In the genomic region with DNA sequence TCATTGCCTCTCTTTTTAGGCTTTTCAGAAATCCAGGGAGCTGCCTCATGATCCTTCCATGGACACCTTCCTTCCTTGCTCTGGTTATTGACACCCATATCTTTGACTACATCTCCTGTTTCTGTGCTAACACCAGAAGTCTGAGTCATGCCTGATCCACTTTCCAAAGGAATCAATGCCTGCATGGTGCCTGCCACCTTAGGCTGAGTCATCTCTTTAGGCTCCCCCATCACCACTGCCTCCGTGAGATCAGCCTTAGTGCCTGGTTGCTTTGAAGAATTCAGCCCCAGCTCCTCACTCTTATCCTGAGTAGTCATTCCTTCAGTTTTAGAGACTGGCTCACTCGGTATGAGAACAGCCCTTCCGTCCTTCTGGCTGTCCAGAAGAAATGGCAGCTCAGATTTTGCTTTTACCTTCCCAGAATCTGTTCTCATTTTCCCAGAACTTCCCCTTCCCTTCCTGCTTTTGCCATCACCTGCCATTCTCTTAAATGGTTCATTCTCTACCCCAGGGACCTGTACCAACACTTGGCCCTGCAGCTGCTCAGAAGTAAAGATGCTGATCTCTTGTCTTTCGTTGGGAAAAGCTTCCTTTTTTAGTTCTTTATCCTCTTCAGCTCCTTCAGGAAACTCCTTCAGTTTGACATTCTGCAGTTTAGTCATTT, we compare ENCODE assay signal across 10 cellular contexts.
A peak's percentile ranks its signal among the peaks of the same experiment; 100 is the strongest.
DNase-seq lines count a peak whose midpoint lies in the region; ATAC-seq and TF ChIP-seq lines count a peak whose summit lies in the region.
"Had no signal": no experiment of that assay in that cellular context is flagged by ENCODE, and none has a peak within 500 bp of the region (broad histone marks: within the 10 kb centered on the region; RNA-seq: fewer than 3 reads in every experiment).

No MANE protein-coding gene starts in this region.

- peaks cover 14 to 31% of the 10 kb centered on the region in 2 donors for H3K4me1 ChIP-seq in gastrocnemius medialis

- ATAC-seq in gastrocnemius medialis = peak; percentile 83 to 90
- no peak for ATAC-seq in GM18502 (IDR thresholded peaks at IDR 0.05; ENCODE audit: poor library complexity, unreplicated experiment)

- H3K36me3 ChIP-seq in gastrocnemius medialis = peaks cover 0 to 74% of the 10 kb centered on the region in 2 donors

- no peak for TF ChIP-seq POLR2A in gastrocnemius medialis (IDR thresholded peaks at IDR 0.05)

- CTCF ChIA-PET in RWPE1 (lab: Yijun Ruan, JAX) = interaction anchor here (0.6 kb wide), 1 partner anchor 34 kb away, joined by 5 read pairs; no protein-coding TSS in a partner anchor

- in situ Hi-C loops in gastrocnemius medialis (cut with MboI; ENCODE audit: low sequenced_read_pairs in 4 of 4) = no loop called here

- no peak for TF ChIP-seq CTCF in RWPE1 (conservative IDR thresholded peaks at IDR 0.05; ENCODE audit: low read depth)
- no peak for TF ChIP-seq CTCF in gastrocnemius medialis (IDR thresholded peaks at IDR 0.05 in 4 of 5, conservative IDR thresholded peaks at IDR 0.05 in 1 of 5)
- no peak for TF ChIP-seq CTCF in GM10266 (IDR thresholded peaks at IDR 0.05; ENCODE audit: control insufficient read depth, insufficient read depth, low read depth, missing control alignments)

- H3K27me3 ChIP-seq in gastrocnemius medialis = no peaks in the 10 kb centered on the region

- POLR2A ChIA-PET in RWPE1 (lab: Yijun Ruan, JAX; ENCODE audit: low non-redundant PET) = no interaction called here

- H3K27ac ChIP-seq in RWPE1 = no peak overlapping the region
- H3K27ac ChIP-seq in gastrocnemius medialis = peak overlapping the region; percentile 58 to 80 (median 74)
- H3K27ac ChIP-seq: 22Rv1 had no signal

- no peak overlapping the region for H3K4me3 ChIP-seq in gastrocnemius medialis

- intact Hi-C loops in gastrocnemius medialis (cut with DNase I; ENCODE audit: low total_unique reads) = loop anchor here (5.0 kb wide), 1 partner anchor 76 kb away; no protein-coding TSS in a partner anchor

- no peaks in the 10 kb centered on the region for H3K9me3 ChIP-seq in gastrocnemius medialis

- DNase-seq in DMS 273 (lab: John Stamatoyannopoulos, UW; ENCODE audit: unreplicated experiment) = peak; percentile 40
- DNase-seq in DMS 273 treated with DMSO at 0.1 percent for 48 hours (lab: John Stamatoyannopoulos, UW) = no peak
- DNase-seq in RWPE1 (ENCODE audit: low spot score) = peak; percentile 63
- DNase-seq in fibroblast of gingiva (ENCODE audit: low read depth) = peak; percentile 50
- peak; percentile 19 to 46 for DNase-seq in gastrocnemius medialis
- no peak for DNase-seq in effector CD8-positive, alpha-beta T cell (lab: John Stamatoyannopoulos, UW)
- DNase-seq in GM10266 (ENCODE audit: extremely low spot score) = no peak
- DNase-seq: left cardiac atrium had no signal

Comparison
In these comparisons a context has a peak if more than half of its experiments do, and no peak if none do; other contexts are left out.
1. DNase-seq: peak in DMS 273 (single experiment), RWPE1 (single experiment), fibroblast of gingiva (single experiment) and gastrocnemius medialis (2 of 2); none in DMS 273 treated with DMSO at 0.1 percent for 48 hours (single experiment), effector CD8-positive, alpha-beta T cell (single experiment) and GM10266 (single experiment).